In genomic region chr2:234309431-234309830, GRCh38 we compare ENCODE assay signal across 1 cellular context.
TF ChIP-seq lines count a peak whose summit lies in the region.

No MANE protein-coding gene starts in this region.

TF ChIP-seq in GM12878, 131 proteins besides CTCF, POLR2A, EP300 and RAD21 (continued from another document):
- TF ChIP-seq PBX3 (IDR thresholded peaks at IDR 0.05; ENCODE audit: insufficient replicate concordance, low read depth, low read length) (no peak), BCL11A (IDR thresholded peaks at IDR 0.05; ENCODE audit: low read depth, low read length) (no peak), ZNF384 (IDR thresholded peaks at IDR 0.05; ENCODE audit: borderline replicate concordance, low read depth, low read length) (no peak), CBFB (IDR thresholded peaks at IDR 0.05; ENCODE audit: low read depth) (no peak), BHLHE40 (IDR thresholded peaks at IDR 0.05; ENCODE audit: borderline replicate concordance in 1 of 2, low read depth in 2 of 2, low read length in 1 of 2) (no peak), BRCA1 (IDR thresholded peaks at IDR 0.05; ENCODE audit: low read depth, low read length) (no peak), KLF5 (IDR thresholded peaks at IDR 0.05; ENCODE audit: partially characterized antibody) (no peak), E4F1 (IDR thresholded peaks at IDR 0.05; ENCODE audit: borderline replicate concordance, partially characterized antibody) (no peak), MTA2 (IDR thresholded peaks at IDR 0.05; ENCODE audit: low read depth) (no peak), SMARCA5 (IDR thresholded peaks at IDR 0.05) (no peak), BACH1 (IDR thresholded peaks at IDR 0.05; ENCODE audit: borderline replicate concordance) (no peak), CHD4 (IDR thresholded peaks at IDR 0.05) (no peak), ZSCAN29 (IDR thresholded peaks at IDR 0.05) (no peak), SP1 (IDR thresholded peaks at IDR 0.05; ENCODE audit: low read depth, low read length) (no peak)
